In the genomic region with DNA sequence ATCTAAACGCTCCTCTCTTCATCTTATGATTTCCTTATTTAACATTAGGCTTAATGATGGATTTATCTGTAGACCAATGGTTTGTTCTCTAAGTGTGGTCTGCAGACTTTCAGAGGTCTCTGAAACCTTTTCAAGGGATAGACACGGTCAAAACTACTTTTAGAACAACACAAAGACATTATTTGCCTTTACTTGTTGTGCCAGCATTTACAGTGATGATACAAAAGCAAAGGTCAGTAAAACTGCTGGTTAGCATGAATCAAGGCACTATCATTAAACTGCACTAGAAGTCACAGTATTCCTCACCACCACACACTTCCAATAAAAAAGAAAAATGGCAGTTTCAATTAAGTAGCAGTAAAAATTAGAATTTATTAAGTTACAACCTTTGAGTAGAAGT, we compare ENCODE assay signal across 28 cellular contexts.
"Had no signal": no experiment of that assay in that cellular context is flagged by ENCODE, and none has a peak within 500 bp of the region (broad histone marks: within the 10 kb centered on the region; RNA-seq: fewer than 3 reads in every experiment).

No MANE protein-coding gene starts in this region.

- H3K4me1 Mint-ChIP-seq: T-cell had no signal

- H3K9ac ChIP-seq: SK-N-SH had no signal

- H3K9me3 Mint-ChIP-seq: T-cell; T-helper 1 cell treated with Interleukin-12 subunit alpha and Interleukin-12 subunit beta and Interleukin-4 antibody, amounts not matched to agents 30 μg/mL and 1 μg/mL, for 36 hours had no signal

- H3K27ac Mint-ChIP-seq: T-cell; T-helper 1 cell treated with Interleukin-12 subunit alpha and Interleukin-12 subunit beta and Interleukin-4 antibody, amounts not matched to agents 30 μg/mL and 1 μg/mL, for 36 hours had no signal

- H3K4me3 ChIP-seq: MG63 had no signal

- ATAC-seq: Panc1, PC-3, T-cell had no signal

- H3K4me2 ChIP-seq: SK-N-SH had no signal

- H3K27me3 Mint-ChIP-seq: T-cell had no signal

- DNase-seq: Karpas-422, KG1, MG63, NCI-H1092, NCI-H1105 treated with DMSO at 0.1 percent for 48 hours, NCI-H1417 treated with DMSO at 0.1 percent for 48 hours, NCI-H146, NCI-H1694 treated with DMSO at 0.1 percent for 48 hours, NCI-H1930, NCI-H2081, NCI-H2107, NCI-H2171, NCI-H226, NCI-H446, NCI-H510A, NCI-H524 treated with DMSO at 0.1 percent for 48 hours, NCI-H69, NCI-H774, PC-3, SHP77, SK-N-SH, SW 1271, T-cell had no signal

- FAIRE-seq: HTR-8/SVneo had no signal

- H3K27me3 ChIP-seq: MG63 had no signal

- H3K27ac ChIP-seq: HL-60, RWPE1 had no signal

- H3K9me3 ChIP-seq: MG63, SK-N-SH had no signal

- H3K4me3 Mint-ChIP-seq: T-cell; T-helper 1 cell treated with Interleukin-12 subunit alpha and Interleukin-12 subunit beta and Interleukin-4 antibody, amounts not matched to agents 30 μg/mL and 1 μg/mL, for 36 hours had no signal
